Comparison of ENCODE assay signal across 6 cellular contexts in the genomic region with DNA sequence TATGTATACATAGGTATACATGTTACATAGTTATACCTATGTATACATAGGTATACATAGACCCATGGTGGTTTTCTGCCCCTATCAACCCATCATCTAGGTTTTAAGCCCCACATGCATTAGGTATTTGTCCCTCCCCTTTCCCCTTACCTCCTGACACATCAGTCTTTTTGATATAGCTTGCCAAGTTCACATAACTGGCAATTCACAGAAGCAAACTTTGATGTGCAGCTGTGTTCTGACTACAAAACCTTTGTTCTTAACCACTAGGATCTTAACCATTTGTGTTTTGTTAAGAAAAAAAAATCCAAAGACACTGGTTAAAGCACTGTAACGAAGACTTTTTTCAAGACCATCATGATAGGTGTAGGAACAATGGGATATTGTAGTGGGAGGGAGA. TPM values are rescaled to one million over a fixed set of nuclear protein-coding genes. Genes with fewer than 3 reads are reported as not detected.
"Had no signal": no experiment of that assay in that cellular context is flagged by ENCODE, and none has a peak within 500 bp of the region (broad histone marks: within the 10 kb centered on the region; RNA-seq: fewer than 3 reads in every experiment).

No MANE protein-coding gene starts in this region.

- H2AFZ ChIP-seq: GM23338 had no signal

- H3K4me3 Mint-ChIP-seq: GM23338, H9, IgD-negative memory B cell had no signal

- ATAC-seq: GM23338, K562 had no signal

- H3K4me1 Mint-ChIP-seq: GM23338, H9, IgD-negative memory B cell had no signal

- H3K27ac Mint-ChIP-seq: GM23338, H9, IgD-negative memory B cell had no signal

- H3K9me3 Mint-ChIP-seq: GM23338 had no signal

- H3K4me3 ChIP-seq: GM23338, K562 had no signal

- DNase-seq: H9, HCEC 1CT had no signal

- H3K4me2 ChIP-seq: GM23338 had no signal

RNA-seq across cellular contexts. Expression of a gene that starts 42.9 kb away (rescaled TPM):
- total RNA-seq: H1, H9, K562 had no signal
- polyA plus RNA-seq: GM23338, IgD-negative memory B cell, K562 had no signal
